ENCODE assay signal across 19 cellular contexts in genomic region chr5:131259326-131259725, GRCh38. TPM values are rescaled to one million over a fixed set of nuclear protein-coding genes. Genes with fewer than 3 reads are reported as not detected.
DNase-seq lines count a peak whose midpoint lies in the region; ATAC-seq and TF ChIP-seq lines count a peak whose summit lies in the region.
"Had no signal": no experiment of that assay in that cellular context is flagged by ENCODE, and none has a peak within 500 bp of the region (broad histone marks: within the 10 kb centered on the region; RNA-seq: fewer than 3 reads in every experiment).

No MANE protein-coding gene starts in this region.

- no peaks in the 10 kb centered on the region for H3K9me3 Mint-ChIP-seq in T-helper 2 cell treated with Interferon-gamma antibody and Interleukin-4, amounts not matched to agents 5 μg/mL and 100 μg/mL, for 36 hours

- H3K27ac Mint-ChIP-seq in T-helper 2 cell treated with Interferon-gamma antibody and Interleukin-4, amounts not matched to agents 5 μg/mL and 100 μg/mL, for 36 hours, result peak overlapping the region; percentile 81
- H3K27ac Mint-ChIP-seq: progenitor cell of endocrine pancreas had no signal

- H3K4me1 ChIP-seq in PC-3 (ENCODE audit: insufficient read depth, low read length), result peaks cover 29% of the 10 kb centered on the region
- peaks cover 67 to 85% of the 10 kb centered on the region in 2 experiments for H3K4me1 ChIP-seq in neutrophil (ENCODE audit: control insufficient read depth in 1 of 2, insufficient read depth in 1 of 2, low read depth in 1 of 2, low read length in 1 of 2)

- peak overlapping the region; percentile 59 for H3K4me3 Mint-ChIP-seq in T-helper 2 cell treated with Interferon-gamma antibody and Interleukin-4, amounts not matched to agents 5 μg/mL and 100 μg/mL, for 36 hours

- TF ChIP-seq CTCF in PC-3 (conservative IDR thresholded peaks at IDR 0.05; ENCODE audit: low read depth, low read length) (no peak), astrocyte of the spinal cord (IDR thresholded peaks at IDR 0.05; ENCODE audit: low read depth, low read length) (no peak), neutrophil (IDR thresholded peaks at IDR 0.05) (no peak), GM13977 (IDR thresholded peaks at IDR 0.05; ENCODE audit: extremely low read depth, insufficient read depth, missing control alignments) (no peak)

- H3K27me3 Mint-ChIP-seq in T-helper 2 cell treated with Interferon-gamma antibody and Interleukin-4, amounts not matched to agents 5 μg/mL and 100 μg/mL, for 36 hours (ENCODE audit: low read depth), result no peaks in the 10 kb centered on the region
- H3K27me3 Mint-ChIP-seq: progenitor cell of endocrine pancreas had no signal

- peaks cover 47% of the 10 kb centered on the region for H3K36me3 Mint-ChIP-seq in T-helper 2 cell treated with Interferon-gamma antibody and Interleukin-4, amounts not matched to agents 5 μg/mL and 100 μg/mL, for 36 hours (ENCODE audit: low read depth)

- H3K27ac ChIP-seq in PC-3 (ENCODE audit: low read length), result no peak overlapping the region; the same call in 1 of the 2 replicates
- peak overlapping the region; percentile 97 for H3K27ac ChIP-seq in neutrophil

- CTCF ChIA-PET in PC-3 (lab: Charles Lee), result no interaction called here

- POLR2A ChIA-PET in PC-3 (lab: Charles Lee; ENCODE audit: unreplicated experiment), result interaction anchor here (0.6 kb wide), 1 partner anchor 37 kb away, joined by 3 read pairs; no protein-coding TSS in a partner anchor

- DNase-seq in T-helper 2 cell treated with Interferon-gamma antibody and Interleukin-4, amounts not matched to agents 5 μg/mL and 100 μg/mL, for 36 hours (ENCODE audit: low spot score), result no peak
- DNase-seq in T-helper 2 cell (no peak), PC-3 (peak; percentile 18), astrocyte of the spinal cord (ENCODE audit: low read depth, low spot score) (peak; percentile 33), GM13977 (ENCODE audit: low spot score) (no peak)
- DNase-seq: 8988T; activated CD4-positive, CD25-positive, alpha-beta regulatory T cell treated with anti-CD3 and anti-CD28 coated beads, Interleukin-2, amount 50 U/mL, for 72 hours; aorta; C1 segment of cervical spinal cord; DMS79 treated with DMSO at 0.1 percent for 48 hours; foreskin melanocyte; NCI-H1092; NCI-H748 treated with DMSO at 0.1 percent for 48 hours; RPMI8226; stimulated activated naive CD8-positive, alpha-beta T cell treated with anti-CD3 and anti-CD28 coated beads, Interleukin-15, Interleukin-2, amounts not matched to agents 100 U/mL and 50 U/mL, for 24 hours had no signal

- BruUV-seq in PC-3 (replicated peaks; lab: Mats Ljungman, UMichigan), result no TSS peak

- H2AFZ ChIP-seq in PC-3 (ENCODE audit: low read length), result no peak overlapping the region

- H3K4me2 ChIP-seq in PC-3 (ENCODE audit: low read length), result peak overlapping the region; percentile 51

- H3K4me1 Mint-ChIP-seq in T-helper 2 cell treated with Interferon-gamma antibody and Interleukin-4, amounts not matched to agents 5 μg/mL and 100 μg/mL, for 36 hours (ENCODE audit: low read depth), result peaks cover 59% of the 10 kb centered on the region

- in situ Hi-C loops in astrocyte of the spinal cord (cut with HindIII; ENCODE audit: low sequenced_read_pairs), result no loop called here
- in situ Hi-C loops in GM13977 (cut with MboI; ENCODE audit: low pct_unique_long_range_greater_than_20kb, low sequenced_read_pairs, unreplicated experiment), result loop anchor here (10.0 kb wide), 1 partner anchor 95 kb away; the partner anchor contains the start of gene HINT1

- no peaks in the 10 kb centered on the region for H3K36me3 ChIP-seq in PC-3 (ENCODE audit: low read depth, low read length)
- no peaks in the 10 kb centered on the region for H3K36me3 ChIP-seq in neutrophil

- H4K20me1 ChIP-seq in PC-3 (ENCODE audit: low read length), result no peaks in the 10 kb centered on the region

- H3K4me3 ChIP-seq in PC-3 (ENCODE audit: low read length) (no peak overlapping the region), astrocyte of the spinal cord (ENCODE audit: low read depth, low read length) (no peak overlapping the region), neutrophil (ENCODE audit: low read depth in 1 of 2, low read length in 1 of 2) (no peak overlapping the region)

- no peak overlapping the region for H3K9ac ChIP-seq in PC-3 (ENCODE audit: low read length)

- intact Hi-C loops in PC-3 (cut with micrococcal nuclease), result loop anchor here (5.0 kb wide), 1 partner anchor 72 kb away; no protein-coding TSS in a partner anchor

- no peaks in the 10 kb centered on the region for H3K79me2 ChIP-seq in PC-3 (ENCODE audit: low read length)

- ATAC-seq in PC-3, result no peak
- no peak for ATAC-seq in GM19467 (IDR thresholded peaks at IDR 0.05; ENCODE audit: unreplicated experiment)
- ATAC-seq in HG02763 (IDR thresholded peaks at IDR 0.05; ENCODE audit: unreplicated experiment), result no peak
- ATAC-seq: stimulated activated naive CD8-positive, alpha-beta T cell treated with anti-CD3 and anti-CD28 coated beads, Interleukin-15, Interleukin-2, amounts not matched to agents 100 U/mL and 50 U/mL, for 24 hours had no signal

- H3K27me3 ChIP-seq in PC-3 (ENCODE audit: low read length) (no peaks in the 10 kb centered on the region), neutrophil (no peaks in the 10 kb centered on the region)

- H3F3A ChIP-seq in PC-3 (ENCODE audit: low read length, unreplicated experiment), result no peaks in the 10 kb centered on the region

- no peaks in the 10 kb centered on the region for H3K9me2 ChIP-seq in PC-3 (replicated peaks; ENCODE audit: low read length)

- H3K9me3 ChIP-seq in PC-3 (ENCODE audit: low read length) (no peaks in the 10 kb centered on the region), neutrophil (no peaks in the 10 kb centered on the region)

RNA-seq across cellular contexts. Expression of gene CDC42SE2, which starts 4.5 kb away (rescaled TPM):
- 10.5 and 13.3 TPM in 2 replicates for total RNA-seq in PC-3 (2014; rRNA removed)

Comparison
In these comparisons a context has a peak if more than half of its experiments do, and no peak if none do; other contexts are left out.
1. DNase-seq: peak in PC-3 (single experiment) and astrocyte of the spinal cord (single experiment); none in T-helper 2 cell treated with Interferon-gamma antibody and Interleukin-4, amounts not matched to agents 5 μg/mL and 100 μg/mL, for 36 hours (single experiment), T-helper 2 cell (0 of 5) and GM13977 (single experiment).